ENCODE assay signal across 1 cellular context in the genomic region with DNA sequence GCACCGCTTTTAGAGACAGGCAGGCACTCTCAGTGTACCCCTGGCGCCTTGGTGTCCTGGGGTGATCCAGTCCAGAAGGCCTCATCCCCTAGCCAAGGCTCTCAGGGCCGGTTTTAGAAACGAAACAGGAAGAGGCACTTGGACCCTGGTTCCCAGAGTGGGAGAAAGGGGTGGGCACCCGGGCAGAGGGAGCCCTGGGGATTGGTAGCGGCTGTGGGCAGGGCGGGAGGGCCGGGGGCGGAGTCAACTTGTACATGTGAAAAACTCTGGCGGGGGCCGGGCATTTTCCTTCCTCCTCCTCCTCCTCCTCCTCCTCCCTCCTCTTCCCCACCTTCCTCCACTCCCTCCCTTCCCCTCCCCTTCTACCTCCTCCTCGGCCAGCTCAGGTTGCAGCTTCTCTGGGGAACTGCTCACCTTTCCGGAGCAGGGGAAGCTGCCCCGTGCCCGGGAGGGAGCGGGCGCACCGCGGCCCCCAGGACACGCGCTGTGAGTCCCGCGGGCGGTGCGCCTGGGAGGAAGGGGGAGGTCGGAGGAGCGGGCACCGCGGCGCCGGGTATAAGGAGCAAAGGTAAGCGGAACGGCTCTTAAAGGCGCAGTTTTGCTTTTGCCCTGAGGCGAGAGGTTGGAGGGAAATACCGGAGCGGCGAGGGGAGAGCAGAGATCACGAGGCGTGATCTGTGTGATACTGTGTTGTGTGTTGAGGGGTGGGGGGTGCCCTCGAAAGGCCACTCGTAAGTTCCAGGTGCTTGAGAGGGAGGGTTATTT.
TF ChIP-seq lines count a peak whose summit lies in the region.

A gene (plus strand): TSS at position 359 of the 765 bp plus-strand sequence. CDS start 18,499 bp downstream, outside the sequence.

TF ChIP-seq in HepG2, 621 proteins besides CTCF, POLR2A, EP300 and RAD21 (continued from another document and continues in another):
- TF ChIP-seq, protein P1, sequence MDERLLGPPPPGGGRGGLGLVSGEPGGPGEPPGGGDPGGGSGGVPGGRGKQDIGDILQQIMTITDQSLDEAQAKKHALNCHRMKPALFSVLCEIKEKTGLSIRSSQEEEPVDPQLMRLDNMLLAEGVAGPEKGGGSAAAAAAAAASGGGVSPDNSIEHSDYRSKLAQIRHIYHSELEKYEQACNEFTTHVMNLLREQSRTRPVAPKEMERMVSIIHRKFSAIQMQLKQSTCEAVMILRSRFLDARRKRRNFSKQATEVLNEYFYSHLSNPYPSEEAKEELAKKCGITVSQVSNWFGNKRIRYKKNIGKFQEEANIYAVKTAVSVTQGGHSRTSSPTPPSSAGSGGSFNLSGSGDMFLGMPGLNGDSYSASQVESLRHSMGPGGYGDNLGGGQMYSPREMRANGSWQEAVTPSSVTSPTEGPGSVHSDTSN (CRISPR knock-in tag; IDR thresholded peaks at IDR 0.05): no peak
- TF ChIP-seq NCOA1 (CRISPR knock-in tag; IDR thresholded peaks at IDR 0.05) (peak; percentile 79; the same call in 1 of the 2 replicates), DNMT3B (CRISPR knock-in tag; conservative IDR thresholded peaks at IDR 0.05) (no peak), MAZ (IDR thresholded peaks at IDR 0.05; ENCODE audit: borderline replicate concordance, low read depth, low read length) (peak; percentile 40), MAZ (CRISPR knock-in tag; IDR thresholded peaks at IDR 0.05; ENCODE audit: low read depth) (peak; percentile 28; the same call in 1 of the 2 replicates), ERF (CRISPR knock-in tag; IDR thresholded peaks at IDR 0.05) (peak; percentile 37; the same call in 1 of the 2 replicates), ZNF335 (CRISPR knock-in tag; IDR thresholded peaks at IDR 0.05) (no peak; the same call in 1 of the 2 replicates), DMAP1 (CRISPR knock-in tag; IDR thresholded peaks at IDR 0.05) (peak; percentile 35; the same call in 1 of the 2 replicates), SRF (IDR thresholded peaks at IDR 0.05; ENCODE audit: low read depth, low read length) (no peak), FOXK1 (CRISPR knock-in tag; IDR thresholded peaks at IDR 0.05; ENCODE audit: borderline replicate concordance, low read depth) (0 out of 2 replicates have a peak, but pooled peaks have one; percentile 20), THYN1 (CRISPR knock-in tag; IDR thresholded peaks at IDR 0.05; ENCODE audit: borderline replicate concordance, low read depth) (no peak), KLF16 (CRISPR knock-in tag; IDR thresholded peaks at IDR 0.05) (0 out of 4 replicates have a peak, but pooled peaks of 1 of the 2 experiments have one; percentile 19), SIX4 (CRISPR knock-in tag; IDR thresholded peaks at IDR 0.05) (0 out of 2 replicates have a peak, but pooled peaks have one; percentile 54), SYNCRIP (IDR thresholded peaks at IDR 0.05; ENCODE audit: insufficient read depth, low read depth, low read length) (no peak), ZNF567 (CRISPR knock-in tag; IDR thresholded peaks at IDR 0.05; ENCODE audit: borderline replicate concordance) (no peak), CEBPB (IDR thresholded peaks at IDR 0.05; ENCODE audit: borderline replicate concordance, low read depth, low read length) (no peak), ARNT (IDR thresholded peaks at IDR 0.05) (no peak), PHB2 (IDR thresholded peaks at IDR 0.05; ENCODE audit: partially characterized antibody) (no peak), NAIF1 (CRISPR knock-in tag; IDR thresholded peaks at IDR 0.05; ENCODE audit: borderline replicate concordance) (no peak), NFYC (CRISPR knock-in tag; IDR thresholded peaks at IDR 0.05) (peak; percentile 40; the same call in 1 of the 2 replicates), TBX3 (IDR thresholded peaks at IDR 0.05; ENCODE audit: borderline replicate concordance) (no peak), ZNF777 (CRISPR knock-in tag; IDR thresholded peaks at IDR 0.05) (0 out of 2 replicates have a peak, but pooled peaks have one; percentile 45), ZBTB20 (CRISPR knock-in tag; IDR thresholded peaks at IDR 0.05; ENCODE audit: borderline replicate concordance, low read depth) (no peak), ZNF232 (CRISPR knock-in tag; IDR thresholded peaks at IDR 0.05; ENCODE audit: borderline replicate concordance) (peak; percentile 43; the same call in 1 of the 2 replicates), ETV6 (CRISPR knock-in tag; conservative IDR thresholded peaks at IDR 0.05) (no peak), ZNF816 (CRISPR knock-in tag; IDR thresholded peaks at IDR 0.05; ENCODE audit: borderline replicate concordance) (peak; percentile 25; the same call in 1 of the 2 replicates), ZBTB8A (CRISPR knock-in tag; IDR thresholded peaks at IDR 0.05; ENCODE audit: borderline replicate concordance, low read depth) (no peak), ZFX (CRISPR knock-in tag; IDR thresholded peaks at IDR 0.05; ENCODE audit: low read depth) (peak; percentile 79), ZFY (CRISPR knock-in tag; IDR thresholded peaks at IDR 0.05) (peak; percentile 53), ZSCAN29 (CRISPR knock-in tag; conservative IDR thresholded peaks at IDR 0.05) (peak; percentile 11; the same call in 1 of the 2 replicates), ZNF333 (CRISPR knock-in tag; IDR thresholded peaks at IDR 0.05; ENCODE audit: borderline replicate concordance) (0 out of 2 replicates have a peak, but pooled peaks have one; percentile 44), ZNF343 (CRISPR knock-in tag; IDR thresholded peaks at IDR 0.05) (0 out of 2 replicates have a peak, but pooled peaks have one; percentile 63)
- TF ChIP-seq, protein P2, sequence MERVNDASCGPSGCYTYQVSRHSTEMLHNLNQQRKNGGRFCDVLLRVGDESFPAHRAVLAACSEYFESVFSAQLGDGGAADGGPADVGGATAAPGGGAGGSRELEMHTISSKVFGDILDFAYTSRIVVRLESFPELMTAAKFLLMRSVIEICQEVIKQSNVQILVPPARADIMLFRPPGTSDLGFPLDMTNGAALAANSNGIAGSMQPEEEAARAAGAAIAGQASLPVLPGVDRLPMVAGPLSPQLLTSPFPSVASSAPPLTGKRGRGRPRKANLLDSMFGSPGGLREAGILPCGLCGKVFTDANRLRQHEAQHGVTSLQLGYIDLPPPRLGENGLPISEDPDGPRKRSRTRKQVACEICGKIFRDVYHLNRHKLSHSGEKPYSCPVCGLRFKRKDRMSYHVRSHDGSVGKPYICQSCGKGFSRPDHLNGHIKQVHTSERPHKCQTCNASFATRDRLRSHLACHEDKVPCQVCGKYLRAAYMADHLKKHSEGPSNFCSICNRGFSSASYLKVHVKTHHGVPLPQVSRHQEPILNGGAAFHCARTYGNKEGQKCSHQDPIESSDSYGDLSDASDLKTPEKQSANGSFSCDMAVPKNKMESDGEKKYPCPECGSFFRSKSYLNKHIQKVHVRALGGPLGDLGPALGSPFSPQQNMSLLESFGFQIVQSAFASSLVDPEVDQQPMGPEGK (CRISPR knock-in tag; IDR thresholded peaks at IDR 0.05): peak; percentile 87
- TF ChIP-seq, protein P3, sequence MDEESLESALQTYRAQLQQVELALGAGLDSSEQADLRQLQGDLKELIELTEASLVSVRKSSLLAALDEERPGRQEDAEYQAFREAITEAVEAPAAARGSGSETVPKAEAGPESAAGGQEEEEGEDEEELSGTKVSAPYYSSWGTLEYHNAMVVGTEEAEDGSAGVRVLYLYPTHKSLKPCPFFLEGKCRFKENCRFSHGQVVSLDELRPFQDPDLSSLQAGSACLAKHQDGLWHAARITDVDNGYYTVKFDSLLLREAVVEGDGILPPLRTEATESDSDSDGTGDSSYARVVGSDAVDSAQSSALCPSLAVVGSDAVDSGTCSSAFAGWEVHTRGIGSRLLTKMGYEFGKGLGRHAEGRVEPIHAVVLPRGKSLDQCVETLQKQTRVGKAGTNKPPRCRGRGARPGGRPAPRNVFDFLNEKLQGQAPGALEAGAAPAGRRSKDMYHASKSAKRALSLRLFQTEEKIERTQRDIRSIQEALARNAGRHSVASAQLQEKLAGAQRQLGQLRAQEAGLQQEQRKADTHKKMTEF (CRISPR knock-in tag; IDR thresholded peaks at IDR 0.05): peak; percentile 50; the same call in 1 of the 2 replicates
- TF ChIP-seq, protein P4, sequence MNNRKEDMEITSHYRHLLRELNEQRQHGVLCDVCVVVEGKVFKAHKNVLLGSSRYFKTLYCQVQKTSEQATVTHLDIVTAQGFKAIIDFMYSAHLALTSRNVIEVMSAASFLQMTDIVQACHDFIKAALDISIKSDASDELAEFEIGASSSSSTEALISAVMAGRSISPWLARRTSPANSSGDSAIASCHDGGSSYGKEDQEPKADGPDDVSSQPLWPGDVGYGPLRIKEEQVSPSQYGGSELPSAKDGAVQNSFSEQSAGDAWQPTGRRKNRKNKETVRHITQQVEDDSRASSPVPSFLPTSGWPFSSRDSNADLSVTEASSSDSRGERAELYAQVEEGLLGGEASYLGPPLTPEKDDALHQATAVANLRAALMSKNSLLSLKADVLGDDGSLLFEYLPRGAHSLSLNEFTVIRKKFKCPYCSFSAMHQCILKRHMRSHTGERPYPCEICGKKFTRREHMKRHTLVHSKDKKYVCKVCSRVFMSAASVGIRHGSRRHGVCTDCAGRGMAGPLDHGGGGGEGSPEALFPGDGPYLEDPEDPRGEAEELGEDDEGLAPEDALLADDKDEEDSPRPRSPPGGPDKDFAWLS (CRISPR knock-in tag; IDR thresholded peaks at IDR 0.05; ENCODE audit: borderline replicate concordance): no peak
- TF ChIP-seq, protein P5, sequence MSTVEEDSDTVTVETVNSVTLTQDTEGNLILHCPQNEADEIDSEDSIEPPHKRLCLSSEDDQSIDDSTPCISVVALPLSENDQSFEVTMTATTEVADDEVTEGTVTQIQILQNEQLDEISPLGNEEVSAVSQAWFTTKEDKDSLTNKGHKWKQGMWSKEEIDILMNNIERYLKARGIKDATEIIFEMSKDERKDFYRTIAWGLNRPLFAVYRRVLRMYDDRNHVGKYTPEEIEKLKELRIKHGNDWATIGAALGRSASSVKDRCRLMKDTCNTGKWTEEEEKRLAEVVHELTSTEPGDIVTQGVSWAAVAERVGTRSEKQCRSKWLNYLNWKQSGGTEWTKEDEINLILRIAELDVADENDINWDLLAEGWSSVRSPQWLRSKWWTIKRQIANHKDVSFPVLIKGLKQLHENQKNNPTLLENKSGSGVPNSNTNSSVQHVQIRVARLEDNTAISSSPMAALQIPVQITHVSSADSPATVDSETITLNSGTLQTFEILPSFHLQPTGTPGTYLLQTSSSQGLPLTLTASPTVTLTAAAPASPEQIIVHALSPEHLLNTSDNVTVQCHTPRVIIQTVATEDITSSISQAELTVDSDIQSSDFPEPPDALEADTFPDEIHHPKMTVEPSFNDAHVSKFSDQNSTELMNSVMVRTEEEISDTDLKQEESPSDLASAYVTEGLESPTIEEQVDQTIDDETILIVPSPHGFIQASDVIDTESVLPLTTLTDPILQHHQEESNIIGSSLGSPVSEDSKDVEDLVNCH (CRISPR knock-in tag; IDR thresholded peaks at IDR 0.05): no peak
- TF ChIP-seq, protein P6, sequence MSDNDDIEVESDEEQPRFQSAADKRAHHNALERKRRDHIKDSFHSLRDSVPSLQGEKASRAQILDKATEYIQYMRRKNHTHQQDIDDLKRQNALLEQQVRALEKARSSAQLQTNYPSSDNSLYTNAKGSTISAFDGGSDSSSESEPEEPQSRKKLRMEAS (IDR thresholded peaks at IDR 0.05): peak; percentile 73
- TF ChIP-seq, protein P7, sequence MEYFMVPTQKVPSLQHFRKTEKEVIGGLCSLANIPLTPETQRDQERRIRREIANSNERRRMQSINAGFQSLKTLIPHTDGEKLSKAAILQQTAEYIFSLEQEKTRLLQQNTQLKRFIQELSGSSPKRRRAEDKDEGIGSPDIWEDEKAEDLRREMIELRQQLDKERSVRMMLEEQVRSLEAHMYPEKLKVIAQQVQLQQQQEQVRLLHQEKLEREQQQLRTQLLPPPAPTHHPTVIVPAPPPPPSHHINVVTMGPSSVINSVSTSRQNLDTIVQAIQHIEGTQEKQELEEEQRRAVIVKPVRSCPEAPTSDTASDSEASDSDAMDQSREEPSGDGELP (IDR thresholded peaks at IDR 0.05; ENCODE audit: borderline replicate concordance, low read depth): peak; percentile 20; the same call in 1 of the 2 replicates
- TF ChIP-seq, protein P8, sequence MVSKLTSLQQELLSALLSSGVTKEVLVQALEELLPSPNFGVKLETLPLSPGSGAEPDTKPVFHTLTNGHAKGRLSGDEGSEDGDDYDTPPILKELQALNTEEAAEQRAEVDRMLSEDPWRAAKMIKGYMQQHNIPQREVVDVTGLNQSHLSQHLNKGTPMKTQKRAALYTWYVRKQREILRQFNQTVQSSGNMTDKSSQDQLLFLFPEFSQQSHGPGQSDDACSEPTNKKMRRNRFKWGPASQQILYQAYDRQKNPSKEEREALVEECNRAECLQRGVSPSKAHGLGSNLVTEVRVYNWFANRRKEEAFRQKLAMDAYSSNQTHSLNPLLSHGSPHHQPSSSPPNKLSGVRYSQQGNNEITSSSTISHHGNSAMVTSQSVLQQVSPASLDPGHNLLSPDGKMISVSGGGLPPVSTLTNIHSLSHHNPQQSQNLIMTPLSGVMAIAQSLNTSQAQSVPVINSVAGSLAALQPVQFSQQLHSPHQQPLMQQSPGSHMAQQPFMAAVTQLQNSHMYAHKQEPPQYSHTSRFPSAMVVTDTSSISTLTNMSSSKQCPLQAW (CRISPR knock-in tag; IDR thresholded peaks at IDR 0.05): peak; percentile 32; the same call in 1 of the 2 replicates
- TF ChIP-seq, protein P9, sequence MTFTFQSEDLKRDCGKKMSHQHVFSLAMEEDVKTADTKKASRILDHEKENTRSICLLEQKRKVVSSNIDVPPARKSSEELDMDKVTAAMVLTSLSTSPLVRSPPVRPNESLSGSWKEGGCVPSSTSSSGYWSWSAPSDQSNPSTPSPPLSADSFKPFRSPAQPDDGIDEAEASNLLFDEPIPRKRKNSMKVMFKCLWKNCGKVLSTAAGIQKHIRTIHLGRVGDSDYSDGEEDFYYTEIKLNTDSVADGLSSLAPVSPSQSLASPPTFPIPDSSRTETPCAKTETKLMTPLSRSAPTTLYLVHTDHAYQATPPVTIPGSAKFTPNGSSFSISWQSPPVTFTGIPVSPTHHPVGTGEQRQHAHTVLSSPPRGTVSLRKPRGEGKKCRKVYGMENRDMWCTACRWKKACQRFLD (CRISPR knock-in tag; IDR thresholded peaks at IDR 0.05; ENCODE audit: borderline replicate concordance): peak; percentile 67; the same call in 1 of the 2 replicates
- TF ChIP-seq, protein P10, sequence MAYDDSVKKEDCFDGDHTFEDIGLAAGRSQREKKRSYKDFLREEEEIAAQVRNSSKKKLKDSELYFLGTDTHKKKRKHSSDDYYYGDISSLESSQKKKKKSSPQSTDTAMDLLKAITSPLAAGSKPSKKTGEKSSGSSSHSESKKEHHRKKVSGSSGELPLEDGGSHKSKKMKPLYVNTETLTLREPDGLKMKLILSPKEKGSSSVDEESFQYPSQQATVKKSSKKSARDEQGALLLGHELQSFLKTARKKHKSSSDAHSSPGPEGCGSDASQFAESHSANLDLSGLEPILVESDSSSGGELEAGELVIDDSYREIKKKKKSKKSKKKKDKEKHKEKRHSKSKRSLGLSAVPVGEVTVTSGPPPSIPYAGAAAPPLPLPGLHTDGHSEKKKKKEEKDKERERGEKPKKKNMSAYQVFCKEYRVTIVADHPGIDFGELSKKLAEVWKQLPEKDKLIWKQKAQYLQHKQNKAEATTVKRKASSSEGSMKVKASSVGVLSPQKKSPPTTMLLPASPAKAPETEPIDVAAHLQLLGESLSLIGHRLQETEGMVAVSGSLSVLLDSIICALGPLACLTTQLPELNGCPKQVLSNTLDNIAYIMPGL (CRISPR knock-in tag; IDR thresholded peaks at IDR 0.05; ENCODE audit: borderline replicate concordance in 1 of 2, low read depth in 1 of 2): peak; percentile 20 to 46; a peak in 2 of 4 replicates
